In the genomic region with DNA sequence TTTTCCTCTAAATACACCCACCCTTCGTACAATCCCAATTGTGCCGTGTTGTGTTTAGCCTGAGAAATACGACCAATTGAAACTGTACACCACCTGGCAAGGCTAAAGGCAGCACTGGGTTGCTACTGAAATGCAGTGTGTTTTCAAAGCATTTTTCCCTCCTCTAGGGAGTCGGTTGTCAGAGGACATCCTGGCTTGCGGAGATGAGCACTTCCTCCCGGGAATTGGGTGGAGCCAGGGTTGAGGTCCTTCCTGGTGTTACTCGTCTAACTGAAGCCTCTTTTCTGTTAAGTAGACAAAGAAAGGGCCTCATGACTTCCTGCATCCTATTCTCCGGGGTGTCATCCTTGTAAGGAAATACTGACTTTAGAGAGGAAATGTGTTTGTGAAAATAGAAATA, we compare ENCODE assay signal across 1 cellular context.
TF ChIP-seq lines count a peak whose summit lies in the region.

No MANE protein-coding gene starts in this region.

TF ChIP-seq in GM23338, 12 proteins besides CTCF, POLR2A, EP300 and RAD21 (continued from another document):
- TF ChIP-seq, protein P1, sequence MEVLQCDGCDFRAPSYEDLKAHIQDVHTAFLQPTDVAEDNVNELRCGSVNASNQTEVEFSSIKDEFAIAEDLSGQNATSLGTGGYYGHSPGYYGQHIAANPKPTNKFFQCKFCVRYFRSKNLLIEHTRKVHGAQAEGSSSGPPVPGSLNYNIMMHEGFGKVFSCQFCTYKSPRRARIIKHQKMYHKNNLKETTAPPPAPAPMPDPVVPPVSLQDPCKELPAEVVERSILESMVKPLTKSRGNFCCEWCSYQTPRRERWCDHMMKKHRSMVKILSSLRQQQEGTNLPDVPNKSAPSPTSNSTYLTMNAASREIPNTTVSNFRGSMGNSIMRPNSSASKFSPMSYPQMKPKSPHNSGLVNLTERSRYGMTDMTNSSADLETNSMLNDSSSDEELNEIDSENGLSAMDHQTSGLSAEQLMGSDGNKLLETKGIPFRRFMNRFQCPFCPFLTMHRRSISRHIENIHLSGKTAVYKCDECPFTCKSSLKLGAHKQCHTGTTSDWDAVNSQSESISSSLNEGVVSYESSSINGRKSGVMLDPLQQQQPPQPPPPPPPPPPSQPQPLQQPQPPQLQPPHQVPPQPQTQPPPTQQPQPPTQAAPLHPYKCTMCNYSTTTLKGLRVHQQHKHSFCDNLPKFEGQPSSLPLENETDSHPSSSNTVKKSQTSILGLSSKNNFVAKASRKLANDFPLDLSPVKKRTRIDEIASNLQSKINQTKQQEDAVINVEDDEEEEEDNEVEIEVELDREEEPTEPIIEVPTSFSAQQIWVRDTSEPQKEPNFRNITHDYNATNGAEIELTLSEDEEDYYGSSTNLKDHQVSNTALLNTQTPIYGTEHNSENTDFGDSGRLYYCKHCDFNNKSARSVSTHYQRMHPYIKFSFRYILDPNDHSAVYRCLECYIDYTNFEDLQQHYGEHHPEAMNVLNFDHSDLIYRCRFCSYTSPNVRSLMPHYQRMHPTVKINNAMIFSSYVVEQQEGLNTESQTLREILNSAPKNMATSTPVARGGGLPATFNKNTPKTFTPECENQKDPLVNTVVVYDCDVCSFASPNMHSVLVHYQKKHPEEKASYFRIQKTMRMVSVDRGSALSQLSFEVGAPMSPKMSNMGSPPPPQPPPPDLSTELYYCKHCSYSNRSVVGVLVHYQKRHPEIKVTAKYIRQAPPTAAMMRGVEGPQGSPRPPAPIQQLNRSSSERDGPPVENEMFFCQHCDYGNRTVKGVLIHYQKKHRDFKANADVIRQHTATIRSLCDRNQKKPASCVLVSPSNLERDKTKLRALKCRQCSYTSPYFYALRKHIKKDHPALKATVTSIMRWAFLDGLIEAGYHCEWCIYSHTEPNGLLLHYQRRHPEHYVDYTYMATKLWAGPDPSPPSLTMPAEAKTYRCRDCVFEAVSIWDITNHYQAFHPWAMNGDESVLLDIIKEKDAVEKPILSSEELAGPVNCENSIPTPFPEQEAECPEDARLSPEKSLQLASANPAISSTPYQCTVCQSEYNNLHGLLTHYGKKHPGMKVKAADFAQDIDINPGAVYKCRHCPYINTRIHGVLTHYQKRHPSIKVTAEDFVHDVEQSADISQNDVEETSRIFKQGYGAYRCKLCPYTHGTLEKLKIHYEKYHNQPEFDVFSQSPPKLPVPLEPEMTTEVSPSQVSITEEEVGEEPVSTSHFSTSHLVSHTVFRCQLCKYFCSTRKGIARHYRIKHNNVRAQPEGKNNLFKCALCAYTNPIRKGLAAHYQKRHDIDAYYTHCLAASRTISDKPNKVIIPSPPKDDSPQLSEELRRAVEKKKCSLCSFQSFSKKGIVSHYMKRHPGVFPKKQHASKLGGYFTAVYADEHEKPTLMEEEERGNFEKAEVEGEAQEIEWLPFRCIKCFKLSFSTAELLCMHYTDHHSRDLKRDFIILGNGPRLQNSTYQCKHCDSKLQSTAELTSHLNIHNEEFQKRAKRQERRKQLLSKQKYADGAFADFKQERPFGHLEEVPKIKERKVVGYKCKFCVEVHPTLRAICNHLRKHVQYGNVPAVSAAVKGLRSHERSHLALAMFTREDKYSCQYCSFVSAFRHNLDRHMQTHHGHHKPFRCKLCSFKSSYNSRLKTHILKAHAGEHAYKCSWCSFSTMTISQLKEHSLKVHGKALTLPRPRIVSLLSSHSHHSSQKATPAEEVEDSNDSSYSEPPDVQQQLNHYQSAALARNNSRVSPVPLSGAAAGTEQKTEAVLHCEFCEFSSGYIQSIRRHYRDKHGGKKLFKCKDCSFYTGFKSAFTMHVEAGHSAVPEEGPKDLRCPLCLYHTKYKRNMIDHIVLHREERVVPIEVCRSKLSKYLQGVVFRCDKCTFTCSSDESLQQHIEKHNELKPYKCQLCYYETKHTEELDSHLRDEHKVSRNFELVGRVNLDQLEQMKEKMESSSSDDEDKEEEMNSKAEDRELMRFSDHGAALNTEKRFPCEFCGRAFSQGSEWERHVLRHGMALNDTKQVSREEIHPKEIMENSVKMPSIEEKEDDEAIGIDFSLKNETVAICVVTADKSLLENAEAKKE (CRISPR knock-in tag; IDR thresholded peaks at IDR 0.05), result no peak
- TF ChIP-seq JUNB (IDR thresholded peaks at IDR 0.05; ENCODE audit: unreplicated experiment), result no peak
